15 cellular contexts compared by ENCODE assay signal in the genomic region with DNA sequence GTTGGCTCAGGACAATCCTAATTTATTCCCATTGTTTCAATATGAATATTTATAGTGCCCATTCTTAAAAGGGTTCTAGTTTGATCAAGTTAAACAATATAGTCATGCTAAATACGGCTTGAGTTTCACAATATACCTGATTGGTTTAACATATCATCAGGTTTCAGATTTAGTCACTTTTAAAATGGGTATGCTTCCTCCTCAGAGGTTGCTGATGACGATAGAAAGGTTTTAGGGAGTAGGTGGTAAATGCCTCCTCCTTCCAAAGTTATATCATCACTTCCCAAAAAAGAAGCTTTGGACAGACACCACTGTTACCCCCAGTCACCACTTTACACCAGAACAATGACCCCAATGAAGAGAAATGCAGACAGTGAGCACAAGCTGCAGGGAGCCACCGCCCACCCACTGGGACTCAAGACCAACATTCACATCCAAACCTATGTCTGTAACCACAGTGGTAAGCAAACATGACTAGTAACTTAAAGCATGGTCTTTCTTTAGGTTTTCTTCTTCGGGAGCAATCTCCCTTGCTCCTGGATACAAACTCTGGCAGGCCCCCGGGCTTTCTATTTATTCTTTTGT.
DNase-seq lines count a peak whose midpoint lies in the region; ATAC-seq and TF ChIP-seq lines count a peak whose summit lies in the region.
"Had no signal": no experiment of that assay in that cellular context is flagged by ENCODE, and none has a peak within 500 bp of the region (broad histone marks: within the 10 kb centered on the region; RNA-seq: fewer than 3 reads in every experiment).

No MANE protein-coding gene starts in this region.

- H3K9me3 Mint-ChIP-seq in neural progenitor cell, result peaks cover 10% of the 10 kb centered on the region

- H3K27ac ChIP-seq in neural progenitor cell, result no peak overlapping the region
- H3K27ac ChIP-seq in body of pancreas, result no peak overlapping the region
- H3K27ac ChIP-seq: heart left ventricle, pancreas had no signal

- TF ChIP-seq POLR2A in body of pancreas (IDR thresholded peaks at IDR 0.05), result no peak

- H3K4me1 ChIP-seq in neural progenitor cell (peaks cover 18% of the 10 kb centered on the region), body of pancreas (no peaks in the 10 kb centered on the region)
- H3K4me1 ChIP-seq: pancreas had no signal

- peaks cover 2% of the 10 kb centered on the region for H3K27me3 Mint-ChIP-seq in neural progenitor cell (ENCODE audit: insufficient read depth, low read depth)
- H3K27me3 Mint-ChIP-seq: CD8-positive, alpha-beta memory T cell had no signal

- DNase-seq in neural progenitor cell (ENCODE audit: low spot score) (no peak), SW480 (ENCODE audit: low spot score) (no peak), RKO (ENCODE audit: low spot score) (no peak), T-helper 2 cell (no peak), body of pancreas (no peak)
- DNase-seq: activated CD4-positive, CD25-positive, alpha-beta regulatory T cell; CD8-positive, alpha-beta memory T cell; heart left ventricle; NCI-H446; pancreas had no signal

- H3K27me3 ChIP-seq in neural progenitor cell (no peaks in the 10 kb centered on the region), body of pancreas (no peaks in the 10 kb centered on the region)
- H3K27me3 ChIP-seq: pancreas had no signal

- peaks cover 3% of the 10 kb centered on the region for H3K36me3 Mint-ChIP-seq in neural progenitor cell
- H3K36me3 Mint-ChIP-seq: CD8-positive, alpha-beta memory T cell; stimulated activated effector memory CD8-positive, alpha-beta T cell treated with anti-CD3 and anti-CD28 coated beads, Interleukin-12 subunit alpha, Interleukin-12 subunit beta, amount 100 ng/mL, for 72 hours had no signal

- TF ChIP-seq CTCF in neural progenitor cell (IDR thresholded peaks at IDR 0.05), result no peak
- no peak for TF ChIP-seq CTCF in body of pancreas (IDR thresholded peaks at IDR 0.05)

- no peak overlapping the region for H3K9ac ChIP-seq in neural progenitor cell

- no peaks in the 10 kb centered on the region for H3K79me2 ChIP-seq in neural progenitor cell (ENCODE audit: low read depth)

- peak; percentile 64 for ATAC-seq in GM19023 (IDR thresholded peaks at IDR 0.05; ENCODE audit: unreplicated experiment)
- ATAC-seq in GM21825 (IDR thresholded peaks at IDR 0.05; ENCODE audit: unreplicated experiment), result peak; percentile 65
- ATAC-seq in HG03135 (IDR thresholded peaks at IDR 0.05; ENCODE audit: unreplicated experiment), result peak; percentile 56
- no peak for ATAC-seq in body of pancreas
- ATAC-seq: heart left ventricle; pancreas; Right ventricle myocardium inferior; stimulated activated effector memory CD8-positive, alpha-beta T cell treated with anti-CD3 and anti-CD28 coated beads, Interleukin-12 subunit alpha, Interleukin-12 subunit beta, amount 100 ng/mL, for 72 hours had no signal

- no peaks in the 10 kb centered on the region for H3K9me3 ChIP-seq in neural progenitor cell (ENCODE audit: low read depth)
- H3K9me3 ChIP-seq in body of pancreas, result no peaks in the 10 kb centered on the region
- H3K9me3 ChIP-seq: heart left ventricle, pancreas had no signal

- H3F3A ChIP-seq in neural progenitor cell (ENCODE audit: low read depth), result no peaks in the 10 kb centered on the region

- no peak overlapping the region for H3K27ac Mint-ChIP-seq in neural progenitor cell
- H3K27ac Mint-ChIP-seq: CD8-positive, alpha-beta memory T cell; stimulated activated effector memory CD8-positive, alpha-beta T cell treated with anti-CD3 and anti-CD28 coated beads, Interleukin-12 subunit alpha, Interleukin-12 subunit beta, amount 100 ng/mL, for 72 hours had no signal

- H3K4me3 ChIP-seq in neural progenitor cell (no peak overlapping the region), body of pancreas (no peak overlapping the region)
- H3K4me3 ChIP-seq: heart left ventricle, pancreas had no signal

- H3K4me2 ChIP-seq in neural progenitor cell, result peak overlapping the region; percentile 23

- no peak overlapping the region for H2AFZ ChIP-seq in neural progenitor cell (replicated peaks)

- H4K20me1 ChIP-seq in neural progenitor cell (ENCODE audit: low read depth), result no peaks in the 10 kb centered on the region

- 47 to 55% methylated on average over 5 of the region's 5 CpGs for WGBS in body of pancreas, 2 donors

- H3K36me3 ChIP-seq in neural progenitor cell, result no peaks in the 10 kb centered on the region
- H3K36me3 ChIP-seq in body of pancreas (replicated peaks in 1 of 2; ENCODE audit: insufficient read depth in 1 of 2, low read depth in 2 of 2), result no peaks in the 10 kb centered on the region
- H3K36me3 ChIP-seq: heart left ventricle, pancreas had no signal

- H3K4me1 Mint-ChIP-seq in neural progenitor cell, result peaks cover 14% of the 10 kb centered on the region
- H3K4me1 Mint-ChIP-seq: CD8-positive, alpha-beta memory T cell; stimulated activated effector memory CD8-positive, alpha-beta T cell treated with anti-CD3 and anti-CD28 coated beads, Interleukin-12 subunit alpha, Interleukin-12 subunit beta, amount 100 ng/mL, for 72 hours had no signal

- H3K4me3 Mint-ChIP-seq in neural progenitor cell, result no peak overlapping the region
- H3K4me3 Mint-ChIP-seq: CD8-positive, alpha-beta memory T cell; stimulated activated effector memory CD8-positive, alpha-beta T cell treated with anti-CD3 and anti-CD28 coated beads, Interleukin-12 subunit alpha, Interleukin-12 subunit beta, amount 100 ng/mL, for 72 hours had no signal

- intact Hi-C loops in body of pancreas (cut with DNase I), result no loop called here
